9 cellular contexts compared by ENCODE assay signal in the genomic region with DNA sequence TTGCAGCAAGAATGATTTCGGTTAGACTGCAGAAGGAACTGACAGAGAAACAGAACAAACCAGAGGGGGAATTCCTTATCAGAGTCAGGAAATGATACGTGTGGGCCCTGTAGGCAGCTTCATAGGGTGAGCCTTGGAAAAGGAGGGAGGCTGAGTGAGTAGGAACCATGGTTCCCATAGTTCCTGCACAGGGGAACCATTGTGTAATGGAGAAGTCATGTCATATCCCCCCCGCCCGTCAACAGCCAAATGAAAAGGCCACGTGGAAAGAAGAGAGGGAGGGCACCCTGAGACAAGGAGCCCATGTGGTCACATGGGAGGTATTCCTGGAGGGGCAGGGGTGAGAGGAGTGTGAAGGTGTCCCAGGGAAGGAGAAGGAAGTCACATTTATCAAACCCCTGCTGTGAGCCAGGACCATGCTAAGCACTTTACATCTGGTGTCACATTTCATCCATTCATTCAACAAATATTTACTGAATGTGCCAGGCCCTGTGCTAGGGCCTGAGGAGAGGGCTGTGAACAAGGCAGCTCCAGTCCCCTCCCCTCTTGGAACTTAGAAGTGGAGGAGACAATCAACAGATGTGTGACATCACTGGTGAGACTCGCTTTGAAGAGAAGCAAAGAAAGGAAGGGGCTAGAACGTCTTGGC. TPM values are rescaled to one million over a fixed set of nuclear protein-coding genes. Genes with fewer than 3 reads are reported as not detected.
A peak's percentile ranks its signal among the peaks of the same experiment; 100 is the strongest.
DNase-seq lines count a peak whose midpoint lies in the region; ATAC-seq and TF ChIP-seq lines count a peak whose summit lies in the region.
"Had no signal": no experiment of that assay in that cellular context is flagged by ENCODE, and none has a peak within 500 bp of the region (broad histone marks: within the 10 kb centered on the region; RNA-seq: fewer than 3 reads in every experiment).

No MANE protein-coding gene starts in this region.

- H3K4me1 ChIP-seq in thyroid gland: peaks cover 0 to 4% of the 10 kb centered on the region in 2 donors

- peaks cover 23% of the 10 kb centered on the region for H3K4me1 Mint-ChIP-seq in stimulated activated effector memory CD8-positive, alpha-beta T cell treated with anti-CD3 and anti-CD28 coated beads, Interleukin-12 subunit alpha, Interleukin-12 subunit beta, amount 100 ng/mL, for 72 hours

- 57 to 62% methylated on average over 7 of the region's 7 CpGs for WGBS in thyroid gland, 2 donors

- H3K27ac Mint-ChIP-seq in stimulated activated effector memory CD8-positive, alpha-beta T cell treated with anti-CD3 and anti-CD28 coated beads, Interleukin-12 subunit alpha, Interleukin-12 subunit beta, amount 100 ng/mL, for 72 hours: peak overlapping the region; percentile 53

- no peaks in the 10 kb centered on the region for H3K9me3 Mint-ChIP-seq in stimulated activated effector memory CD8-positive, alpha-beta T cell treated with anti-CD3 and anti-CD28 coated beads, Interleukin-12 subunit alpha, Interleukin-12 subunit beta, amount 100 ng/mL, for 72 hours

- TF ChIP-seq CTCF in fibroblast of villous mesenchyme (IDR thresholded peaks at IDR 0.05; ENCODE audit: insufficient read depth, low read depth, low read length) (no peak), thyroid gland (IDR thresholded peaks at IDR 0.05) (no peak)

- H3K4me3 Mint-ChIP-seq in stimulated activated effector memory CD8-positive, alpha-beta T cell treated with anti-CD3 and anti-CD28 coated beads, Interleukin-12 subunit alpha, Interleukin-12 subunit beta, amount 100 ng/mL, for 72 hours: no peak overlapping the region

- DNase-seq in NCI-H1417 (lab: John Stamatoyannopoulos, UW): peak; percentile 8 to 47 (median 45)
- DNase-seq in NCI-H1417 treated with DMSO at 0.1 percent for 48 hours (lab: John Stamatoyannopoulos, UW): no peak
- peak; percentile 80 for DNase-seq in RPMI7951 (ENCODE audit: low read depth)
- DNase-seq in fibroblast of villous mesenchyme (ENCODE audit: low read depth): peak; percentile 59
- no peak for DNase-seq in stimulated activated effector memory CD8-positive, alpha-beta T cell treated with anti-CD3 and anti-CD28 coated beads, Interleukin-12 subunit alpha, Interleukin-12 subunit beta, amount 100 ng/mL, for 72 hours (ENCODE audit: low spot score in 2 of 2)
- DNase-seq in G401 (ENCODE audit: low spot score): no peak
- DNase-seq in thyroid gland: no peak

- in situ Hi-C loops in G401 (cut with HindIII; ENCODE audit: low sequenced_read_pairs): no loop called here

- intact Hi-C loops in thyroid gland (cut with DNase I): no loop called here

- no peaks in the 10 kb centered on the region for H3K36me3 ChIP-seq in thyroid gland

- no peak overlapping the region for H3K4me3 ChIP-seq in fibroblast of villous mesenchyme (ENCODE audit: low read depth, low read length)
- H3K4me3 ChIP-seq in thyroid gland (replicated peaks in 1 of 3): no peak overlapping the region

- H3K9me3 ChIP-seq in thyroid gland: no peaks in the 10 kb centered on the region

- H3K36me3 Mint-ChIP-seq in stimulated activated effector memory CD8-positive, alpha-beta T cell treated with anti-CD3 and anti-CD28 coated beads, Interleukin-12 subunit alpha, Interleukin-12 subunit beta, amount 100 ng/mL, for 72 hours: no peaks in the 10 kb centered on the region

- no peak for ATAC-seq in stimulated activated effector memory CD8-positive, alpha-beta T cell treated with anti-CD3 and anti-CD28 coated beads, Interleukin-12 subunit alpha, Interleukin-12 subunit beta, amount 100 ng/mL, for 72 hours
- no peak for ATAC-seq in HG03571 (IDR thresholded peaks at IDR 0.05; ENCODE audit: unreplicated experiment)

- no peaks in the 10 kb centered on the region for H3K27me3 ChIP-seq in thyroid gland

- no peak overlapping the region for H3K27ac ChIP-seq in thyroid gland
- H3K27ac ChIP-seq: VCaP had no signal

- TF ChIP-seq POLR2A in thyroid gland (IDR thresholded peaks at IDR 0.05): no peak

RNA-seq across cellular contexts. Expression of gene FGR, which starts 15.7 kb away (rescaled TPM):
- not detected in 2 replicates for total RNA-seq in RPMI7951 (2014; rRNA removed; shearing (Covaris generic))
- not detected in 2 replicates for total RNA-seq in fibroblast of villous mesenchyme
- not detected in 2 replicates for total RNA-seq in G401 (2014; rRNA removed; shearing (Covaris generic))
- 1 to 10 TPM; 4.6 to 7.1 (median 6.4) TPM for total RNA-seq in thyroid gland

RNA-seq across cellular contexts. Expression of gene IFI6, which starts 21.3 kb away (rescaled TPM):
- 75.3 and 169 TPM in 2 replicates for total RNA-seq in RPMI7951 (2014; rRNA removed; shearing (Covaris generic))
- total RNA-seq in fibroblast of villous mesenchyme: 39.3 and 56.1 TPM in 2 replicates
- 48.2 and 49.3 TPM in 2 replicates for total RNA-seq in G401 (2014; rRNA removed; shearing (Covaris generic))
- 100 to 1,000 TPM; 120 to 174 (median 150) TPM for total RNA-seq in thyroid gland

RNA-seq across cellular contexts. Expression of gene AHDC1, which starts 46.7 kb away (rescaled TPM):
- total RNA-seq in RPMI7951 (2014; rRNA removed; shearing (Covaris generic)): 5.8 and 7.1 TPM in 2 replicates
- 17.1 and 22.5 TPM in 2 replicates for total RNA-seq in fibroblast of villous mesenchyme
- total RNA-seq in G401 (2014; rRNA removed; shearing (Covaris generic)): 6.5 and 8.1 TPM in 2 replicates
- 10 to 100 TPM; 25.5 to 91.4 (median 47.8) TPM for total RNA-seq in thyroid gland

Comparison
In these comparisons a context has a peak if more than half of its experiments do, and no peak if none do; other contexts are left out.
1. DNase-seq: peak in NCI-H1417 (3 of 3), RPMI7951 (single experiment) and fibroblast of villous mesenchyme (single experiment); none in NCI-H1417 treated with DMSO at 0.1 percent for 48 hours (single experiment), stimulated activated effector memory CD8-positive, alpha-beta T cell treated with anti-CD3 and anti-CD28 coated beads, Interleukin-12 subunit alpha, Interleukin-12 subunit beta, amount 100 ng/mL, for 72 hours (0 of 2), G401 (single experiment) and thyroid gland (0 of 2).